ENCODE assay signal across 25 cellular contexts in genomic region chr3:182063742-182064141, GRCh38.
"Had no signal": no experiment of that assay in that cellular context is flagged by ENCODE, and none has a peak within 500 bp of the region (broad histone marks: within the 10 kb centered on the region; RNA-seq: fewer than 3 reads in every experiment).

No MANE protein-coding gene starts in this region.

- H3K27me3 ChIP-seq: ovary, right atrium auricular region, right lobe of liver, tibial nerve, uterus had no signal

- H3K27ac ChIP-seq: left ventricle myocardium inferior, ovary, right atrium auricular region, right lobe of liver, tibial nerve, uterus had no signal

- H3K9me3 ChIP-seq: left ventricle myocardium inferior, mucosa of descending colon, ovary, right atrium auricular region, right lobe of liver, tibial nerve, uterus had no signal

- H3K27ac Mint-ChIP-seq: memory B cell; naive thymus-derived CD4-positive, alpha-beta T cell; natural killer cell treated with Interleukin-12 subunit alpha and Interleukin-12 subunit beta and Interleukin-15 and Interleukin-18, amount 100 ng/mL, for 72 hours; progenitor cell of endocrine pancreas; stimulated activated memory B cell treated with anti-CD40 and anti-IgM and Interleukin-4, amounts not matched to agents 10 μg/mL and 1 μg/mL and 100 μg/mL, for 72 hours; stimulated activated naive CD8-positive, alpha-beta T cell treated with anti-CD3 and anti-CD28 coated beads, Interleukin-15, amount 100 ng/mL, for 72 hours; type B pancreatic cell had no signal

- H3K4me3 ChIP-seq: left ventricle myocardium inferior, lung, mucosa of descending colon, ovary, right atrium auricular region, right lobe of liver, smooth muscle cell, tibial nerve, uterus had no signal

- H3K36me3 Mint-ChIP-seq: memory B cell; naive thymus-derived CD4-positive, alpha-beta T cell; natural killer cell treated with Interleukin-12 subunit alpha and Interleukin-12 subunit beta and Interleukin-15 and Interleukin-18, amount 100 ng/mL, for 72 hours; stimulated activated memory B cell treated with anti-CD40 and anti-IgM and Interleukin-4, amounts not matched to agents 10 μg/mL and 1 μg/mL and 100 μg/mL, for 72 hours; type B pancreatic cell had no signal

- H3K4me2 ChIP-seq: smooth muscle cell had no signal

- H3K4me1 Mint-ChIP-seq: memory B cell; naive thymus-derived CD4-positive, alpha-beta T cell; stimulated activated memory B cell treated with anti-CD40 and anti-IgM and Interleukin-4, amounts not matched to agents 10 μg/mL and 1 μg/mL and 100 μg/mL, for 72 hours; stimulated activated naive CD8-positive, alpha-beta T cell treated with anti-CD3 and anti-CD28 coated beads, Interleukin-15, amount 100 ng/mL, for 72 hours had no signal

- H3K4me1 ChIP-seq: left ventricle myocardium inferior, right atrium auricular region, right lobe of liver, tibial nerve, uterus had no signal

- ATAC-seq: left colon; mucosa of descending colon; naive thymus-derived CD4-positive, alpha-beta T cell; natural killer cell treated with Interleukin-12 subunit alpha and Interleukin-12 subunit beta and Interleukin-15 and Interleukin-18, amount 100 ng/mL, for 72 hours; right lobe of liver; stimulated activated memory B cell treated with anti-CD40 and anti-IgM and Interleukin-4, amounts not matched to agents 10 μg/mL and 1 μg/mL and 100 μg/mL, for 72 hours; stimulated activated naive CD8-positive, alpha-beta T cell treated with anti-CD3 and anti-CD28 coated beads, Interleukin-15, amount 100 ng/mL, for 72 hours had no signal

- DNase-seq: kidney; left colon; left ventricle myocardium inferior; midbrain; mucosa of descending colon; naive thymus-derived CD4-positive, alpha-beta T cell; ovary; right lobe of liver; stimulated activated CD4-positive, alpha-beta T cell treated with anti-CD3 and anti-CD28 coated beads, Interleukin-1b, Interleukin-23, amount 100 ng/mL, for 48 hours; stimulated activated CD4-positive, alpha-beta T cell treated with anti-CD3 and anti-CD28 coated beads, Interleukin-2, amount 100 ng/mL, for 48 hours; stimulated activated CD4-positive, alpha-beta T cell treated with anti-CD3 and anti-CD28 coated beads, Interleukin-4, amount 100 ng/mL, for 4 hours; stimulated activated CD8-positive, alpha-beta memory T cell treated with anti-CD3 and anti-CD28 coated beads, Interleukin-4, amount 100 ng/mL, for 48 hours; stimulated activated naive CD4-positive, alpha-beta T cell treated with Interleukin-2 at 50 U/mL for 16 hours; stimulated activated naive CD8-positive, alpha-beta T cell treated with anti-CD3 and anti-CD28 coated beads, Interleukin-15, amount 100 ng/mL, for 72 hours; substantia nigra; uterus had no signal

- H3K9me3 Mint-ChIP-seq: memory B cell; natural killer cell treated with Interleukin-12 subunit alpha and Interleukin-12 subunit beta and Interleukin-15 and Interleukin-18, amount 100 ng/mL, for 72 hours; stimulated activated memory B cell treated with anti-CD40 and anti-IgM and Interleukin-4, amounts not matched to agents 10 μg/mL and 1 μg/mL and 100 μg/mL, for 72 hours; stimulated activated naive CD8-positive, alpha-beta T cell treated with anti-CD3 and anti-CD28 coated beads, Interleukin-15, amount 100 ng/mL, for 72 hours; type B pancreatic cell had no signal

- H3K4me3 Mint-ChIP-seq: memory B cell; naive thymus-derived CD4-positive, alpha-beta T cell; natural killer cell treated with Interleukin-12 subunit alpha and Interleukin-12 subunit beta and Interleukin-15 and Interleukin-18, amount 100 ng/mL, for 72 hours; stimulated activated memory B cell treated with anti-CD40 and anti-IgM and Interleukin-4, amounts not matched to agents 10 μg/mL and 1 μg/mL and 100 μg/mL, for 72 hours; stimulated activated naive CD8-positive, alpha-beta T cell treated with anti-CD3 and anti-CD28 coated beads, Interleukin-15, amount 100 ng/mL, for 72 hours; type B pancreatic cell had no signal

- H3K27me3 Mint-ChIP-seq: memory B cell; naive thymus-derived CD4-positive, alpha-beta T cell; natural killer cell treated with Interleukin-12 subunit alpha and Interleukin-12 subunit beta and Interleukin-15 and Interleukin-18, amount 100 ng/mL, for 72 hours; stimulated activated memory B cell treated with anti-CD40 and anti-IgM and Interleukin-4, amounts not matched to agents 10 μg/mL and 1 μg/mL and 100 μg/mL, for 72 hours; stimulated activated naive CD8-positive, alpha-beta T cell treated with anti-CD3 and anti-CD28 coated beads, Interleukin-15, amount 100 ng/mL, for 72 hours; type B pancreatic cell had no signal

- H3K36me3 ChIP-seq: left ventricle myocardium inferior, ovary, right atrium auricular region, right lobe of liver, tibial nerve, uterus had no signal
